8 cellular contexts compared by ENCODE assay signal in the genomic region with DNA sequence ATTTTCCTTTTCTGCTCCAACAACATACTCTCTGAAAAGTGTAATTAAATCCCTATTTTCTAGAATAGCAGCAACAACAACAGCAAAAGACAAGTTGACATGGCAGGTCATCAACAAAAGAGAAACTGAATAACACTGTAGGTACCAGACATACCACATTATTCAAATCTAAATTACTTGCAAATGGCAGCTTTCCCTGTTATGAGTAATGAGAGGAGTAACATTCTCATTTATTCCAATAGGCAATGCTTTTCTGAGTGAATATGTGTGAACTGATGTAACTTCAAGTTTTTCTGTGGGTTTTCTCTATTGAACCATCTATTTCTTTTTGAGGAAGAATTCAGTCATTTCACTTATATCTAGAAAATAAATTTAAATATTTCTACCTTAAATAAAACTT.
"Had no signal": no experiment of that assay in that cellular context is flagged by ENCODE, and none has a peak within 500 bp of the region (broad histone marks: within the 10 kb centered on the region; RNA-seq: fewer than 3 reads in every experiment).

No MANE protein-coding gene starts in this region.

- H3K4me3 ChIP-seq: GM12878 had no signal

- ATAC-seq: GM12878 had no signal

- FAIRE-seq: G401.6, GM12878, GM12891, GM12892, GM18507, GM19239 had no signal

- DNase-seq: GDM1, GF-D8 had no signal
